Comparison of ENCODE assay signal across 32 cellular contexts in genomic region chr15:101477851-101478353, GRCh38. TPM values are rescaled to one million over a fixed set of nuclear protein-coding genes. Genes with fewer than 3 reads are reported as not detected.
DNase-seq lines count a peak whose midpoint lies in the region; ATAC-seq and TF ChIP-seq lines count a peak whose summit lies in the region.
"Had no signal": no experiment of that assay in that cellular context is flagged by ENCODE, and none has a peak within 500 bp of the region (broad histone marks: within the 10 kb centered on the region; RNA-seq: fewer than 3 reads in every experiment).

No MANE protein-coding gene starts in this region.

- TF ChIP-seq CTCF in cardiac muscle cell (IDR thresholded peaks at IDR 0.05; ENCODE audit: low read depth, low read length): no peak

- intact Hi-C loops in right cardiac atrium (cut with DNase I): no loop called here

- ATAC-seq in right cardiac atrium (no peak), HG02610 (IDR thresholded peaks at IDR 0.05; ENCODE audit: unreplicated experiment) (no peak)
- ATAC-seq: A549; Panc1; stimulated activated naive CD8-positive, alpha-beta T cell treated with anti-CD3 and anti-CD28 coated beads, Interleukin-15, Interleukin-2, amounts not matched to agents 100 U/mL and 50 U/mL, for 24 hours had no signal

- DNase-seq in cardiac muscle cell (ENCODE audit: low read depth in 1 of 2, low spot score in 1 of 2) (peak in 1 of 2 donors; percentile 38), right cardiac atrium (no peak), islet precursor cell (peak; percentile 62), substantia nigra (lab: John Stamatoyannopoulos, UW) (peak in 1 of 49 donors; percentile 13), DMS153 treated with DMSO at 0.1 percent for 48 hours (lab: John Stamatoyannopoulos, UW; ENCODE audit: unreplicated experiment) (no peak), UCSD-AML1 (lab: John Stamatoyannopoulos, UW; ENCODE audit: unreplicated experiment) (no peak)
- DNase-seq: activated CD4-positive, alpha-beta memory T cell treated with anti-CD3 and anti-CD28 coated beads for 36 hours; activated CD4-positive, CD25-positive, alpha-beta regulatory T cell treated with anti-CD3 and anti-CD28 coated beads, Interleukin-2, amount 50 U/mL, for 72 hours; activated CD8-positive, alpha-beta memory T cell treated with anti-CD3 and anti-CD28 coated beads, Interleukin-2, amount 50 U/mL, for 4 hours; AML-193; amniotic stem cell; CD4-positive, CD25-positive, alpha-beta regulatory T cell; colonic mucosa; DND-41; effector memory CD4-positive, alpha-beta T cell; glutamatergic neuron; GOT3; kidney; MM.1S; NCI-H1417 treated with DMSO at 0.1 percent for 48 hours; NCI-H2029 treated with DMSO at 0.1 percent for 48 hours; NCI-H748 treated with DMSO at 0.1 percent for 48 hours; pancreas; SIG-M5; stimulated activated CD4-positive, alpha-beta T cell treated with anti-CD3 and anti-CD28 coated beads, Interleukin-2, amount 100 ng/mL, for 24 hours; stimulated activated naive CD8-positive, alpha-beta T cell treated with anti-CD3 and anti-CD28 coated beads, Interleukin-15, Interleukin-2, amounts not matched to agents 100 U/mL and 50 U/mL, for 24 hours had no signal

- H3K27ac ChIP-seq in cardiac muscle cell (peak overlapping the region; percentile 41), right cardiac atrium (ENCODE audit: low read length) (no peak overlapping the region), angular gyrus (ENCODE audit: low read depth, low read length) (peak overlapping the region; percentile 95), substantia nigra (ENCODE audit: low read depth, low read length, poor library complexity, severe bottlenecking) (peak overlapping the region; percentile 93)
- H3K27ac ChIP-seq: A549, breast epithelium, colonic mucosa, pancreas had no signal

- H3K36me3 ChIP-seq in cardiac muscle cell: no peaks in the 10 kb centered on the region
- H3K36me3 ChIP-seq: breast epithelium, colonic mucosa, pancreas had no signal

- 64% methylated on average over 5 of the region's 5 CpGs for WGBS in right cardiac atrium

- H3K9me3 ChIP-seq in cardiac muscle cell (ENCODE audit: low read depth) (no peaks in the 10 kb centered on the region), right cardiac atrium (ENCODE audit: control insufficient read depth, low read length) (no peaks in the 10 kb centered on the region)
- H3K9me3 ChIP-seq: A549, breast epithelium, colonic mucosa, pancreas had no signal

- H3K4me1 ChIP-seq in cardiac muscle cell (ENCODE audit: low read depth) (peaks cover 20% of the 10 kb centered on the region), right cardiac atrium (ENCODE audit: control insufficient read depth, insufficient read depth, low read length) (no peaks in the 10 kb centered on the region)
- H3K4me1 ChIP-seq: A549, breast epithelium, pancreas had no signal

- H3K4me3 ChIP-seq in cardiac muscle cell (no peak overlapping the region), right cardiac atrium (ENCODE audit: low read length) (no peak overlapping the region)
- H3K4me3 ChIP-seq: A549, breast epithelium, colonic mucosa, pancreas, smooth muscle cell had no signal

- no peaks in the 10 kb centered on the region for H3K27me3 ChIP-seq in cardiac muscle cell
- no peaks in the 10 kb centered on the region for H3K27me3 ChIP-seq in right cardiac atrium (ENCODE audit: control insufficient read depth, insufficient read depth)
- H3K27me3 ChIP-seq: breast epithelium, colonic mucosa, pancreas had no signal

RNA-seq across cellular contexts. Expression of gene PCSK6, which starts 11.6 kb away (rescaled TPM):
- total RNA-seq in cardiac muscle cell (6.4 and 6.6 TPM in 2 replicates), right cardiac atrium (10 to 100 TPM; 13.4 to 21.4 (median 17.1) TPM)
- polyA plus RNA-seq in cardiac muscle cell (4.8 and 8.1 TPM in 2 replicates), right cardiac atrium (7.7 TPM)
